In the genomic region with DNA sequence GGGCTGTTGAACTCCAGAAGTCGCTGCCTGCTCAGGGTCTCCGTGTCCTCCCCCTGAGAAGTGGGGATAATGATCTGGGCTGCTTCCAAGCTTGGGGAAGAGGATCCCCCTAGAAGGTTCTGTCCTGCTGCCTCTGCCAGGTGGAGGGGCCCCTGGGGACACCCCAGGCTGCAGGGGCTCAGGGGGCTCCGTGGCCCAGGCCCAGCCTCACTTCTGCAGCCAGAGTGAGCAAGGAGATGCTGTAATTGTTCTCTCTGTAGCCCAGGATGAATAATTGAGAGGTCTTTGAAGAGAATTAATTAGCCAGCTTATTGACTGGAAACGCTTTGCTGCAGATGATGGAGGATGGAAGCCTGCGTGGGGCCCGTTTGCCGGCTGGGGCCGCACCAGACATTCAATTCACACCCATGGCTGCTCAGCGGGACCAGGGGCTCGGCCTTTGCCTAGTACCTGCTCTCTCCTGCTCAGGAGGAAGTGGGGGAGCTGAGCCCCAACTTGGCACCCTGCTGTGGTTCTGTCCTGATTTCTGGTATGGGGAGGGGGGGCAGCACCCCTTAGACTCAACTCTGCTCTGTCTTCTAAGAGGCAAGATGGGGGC, we compare ENCODE assay signal across 1 cellular context.
TF ChIP-seq lines count a peak whose summit lies in the region.

No MANE protein-coding gene starts in this region.

TF ChIP-seq in HepG2, 621 proteins besides CTCF, POLR2A, EP300 and RAD21:
- TF ChIP-seq ZNF713 (CRISPR knock-in tag; IDR thresholded peaks at IDR 0.05): no peak
- TF ChIP-seq ZNF883 (CRISPR knock-in tag; IDR thresholded peaks at IDR 0.05; ENCODE audit: not compliant biosample characterization): peak; percentile 32
TF ChIP-seq in HepG2: peak in this region for 1.
